13 cellular contexts compared by ENCODE assay signal in genomic region chr19:48556163-48556562, GRCh38. TPM values are rescaled to one million over a fixed set of nuclear protein-coding genes. Genes with fewer than 3 reads are reported as not detected.
DNase-seq lines count a peak whose midpoint lies in the region; ATAC-seq, FAIRE-seq and TF ChIP-seq lines count a peak whose summit lies in the region.
"Had no signal": no experiment of that assay in that cellular context is flagged by ENCODE, and none has a peak within 500 bp of the region (broad histone marks: within the 10 kb centered on the region; RNA-seq: fewer than 3 reads in every experiment).

No MANE protein-coding gene starts in this region.

- no peak for TF ChIP-seq POLR2A in H54 (IDR thresholded peaks at IDR 0.05; ENCODE audit: low read depth, low read length)

- FAIRE-seq in H54 (lab: Jason Lieb, UNC): no peak

- peak overlapping the region; percentile 45; the same call in 1 of the 2 replicates for H3K4me2 ChIP-seq in PC-3 (ENCODE audit: low read length)

- CTCF ChIA-PET in PC-3 (lab: Charles Lee): no interaction called here
- CTCF ChIA-PET in activated naive CD4-positive, alpha-beta T cell treated with anti-CD3 and anti-CD28 coated beads, Interleukin-2, amount 10 ng/mL, durations not matched to agents 7 days and 5 days (lab: Charles Lee): no interaction called here

- intact Hi-C loops in PC-3 (cut with micrococcal nuclease): no loop called here

- peaks cover 32% of the 10 kb centered on the region for H3K4me1 ChIP-seq in PC-3 (ENCODE audit: insufficient read depth, low read length)

- H3K9me3 Mint-ChIP-seq in activated naive CD4-positive, alpha-beta T cell treated with anti-CD3 and anti-CD28 coated beads, Interleukin-2, amount 10 ng/mL, durations not matched to agents 7 days and 5 days: no peaks in the 10 kb centered on the region
- no peaks in the 10 kb centered on the region for H3K9me3 Mint-ChIP-seq in activated T-cell treated with anti-CD3 and anti-CD28 coated beads, Interleukin-2, amount 50 U/mL, for 72 hours

- no TSS peak for BruUV-seq in PC-3 (replicated peaks; lab: Mats Ljungman, UMichigan)

- H3K4me3 ChIP-seq in PC-3 (ENCODE audit: low read length) (no peak overlapping the region), epithelial cell of esophagus (ENCODE audit: low read length) (no peak overlapping the region)
- H3K4me3 ChIP-seq: skin epidermis had no signal

- H3K9me2 ChIP-seq in PC-3 (replicated peaks; ENCODE audit: low read length): no peaks in the 10 kb centered on the region

- ATAC-seq in PC-3: peak; percentile 48
- peak; percentile 57 for ATAC-seq in omental fat pad (ENCODE audit: low FRiP score)
- no peak for ATAC-seq in activated T-cell treated with anti-CD3 and anti-CD28 coated beads, Interleukin-2, amount 50 U/mL, for 72 hours (replicated peaks in 1 of 2)

- H3K9ac ChIP-seq in PC-3 (ENCODE audit: low read length): no peak overlapping the region

- DNase-seq in H54 (ENCODE audit: insufficient read length, low spot score): peak; percentile 50
- peak; percentile 72 for DNase-seq in PC-3
- DNase-seq in epithelial cell of esophagus (ENCODE audit: low read depth): peak; percentile 81
- DNase-seq in omental fat pad (ENCODE audit: low spot score): no peak
- DNase-seq in GOT3 (lab: John Stamatoyannopoulos, UW): no peak
- DNase-seq in activated naive CD4-positive, alpha-beta T cell treated with anti-CD3 and anti-CD28 coated beads, Interleukin-2, amount 10 ng/mL, durations not matched to agents 7 days and 5 days: no peak
- DNase-seq in activated T-cell treated with anti-CD3 and anti-CD28 coated beads, Interleukin-2, amount 50 U/mL, for 72 hours: no peak
- no peak for DNase-seq in hippocampal formation (lab: John Stamatoyannopoulos, UW)
- DNase-seq: NCI-H526; stimulated activated naive CD4-positive, alpha-beta T cell treated with Interleukin-2 at 50 U/mL for 16 hours had no signal

- H2AFZ ChIP-seq in PC-3 (ENCODE audit: low read length): peak overlapping the region; percentile 60

- no peaks in the 10 kb centered on the region for H3K79me2 ChIP-seq in PC-3 (ENCODE audit: low read length)

- POLR2A ChIA-PET in PC-3 (lab: Charles Lee; ENCODE audit: unreplicated experiment): no interaction called here

- no peaks in the 10 kb centered on the region for H3K36me3 Mint-ChIP-seq in activated naive CD4-positive, alpha-beta T cell treated with anti-CD3 and anti-CD28 coated beads, Interleukin-2, amount 10 ng/mL, durations not matched to agents 7 days and 5 days
- no peaks in the 10 kb centered on the region for H3K36me3 Mint-ChIP-seq in activated T-cell treated with anti-CD3 and anti-CD28 coated beads, Interleukin-2, amount 50 U/mL, for 72 hours (ENCODE audit: insufficient read depth in 2 of 2)

- no peaks in the 10 kb centered on the region for H4K20me1 ChIP-seq in PC-3 (ENCODE audit: low read length)

- no peak overlapping the region for H3K4me3 Mint-ChIP-seq in activated naive CD4-positive, alpha-beta T cell treated with anti-CD3 and anti-CD28 coated beads, Interleukin-2, amount 10 ng/mL, durations not matched to agents 7 days and 5 days
- H3K4me3 Mint-ChIP-seq in activated T-cell treated with anti-CD3 and anti-CD28 coated beads, Interleukin-2, amount 50 U/mL, for 72 hours: no peak overlapping the region

- no peaks in the 10 kb centered on the region for H3K9me3 ChIP-seq in PC-3 (ENCODE audit: low read length)

- no peaks in the 10 kb centered on the region for H3F3A ChIP-seq in PC-3 (ENCODE audit: low read length, unreplicated experiment)

- H3K4me1 Mint-ChIP-seq in activated naive CD4-positive, alpha-beta T cell treated with anti-CD3 and anti-CD28 coated beads, Interleukin-2, amount 10 ng/mL, durations not matched to agents 7 days and 5 days: peaks cover 3% of the 10 kb centered on the region
- H3K4me1 Mint-ChIP-seq in activated T-cell treated with anti-CD3 and anti-CD28 coated beads, Interleukin-2, amount 50 U/mL, for 72 hours (ENCODE audit: low read depth): peaks cover 4% of the 10 kb centered on the region

- H3K27me3 ChIP-seq in PC-3 (ENCODE audit: low read length): no peaks in the 10 kb centered on the region

- no peaks in the 10 kb centered on the region for H3K36me3 ChIP-seq in PC-3 (ENCODE audit: low read depth, low read length)

- TF ChIP-seq CTCF in PC-3 (conservative IDR thresholded peaks at IDR 0.05; ENCODE audit: low read depth, low read length): no peak
- TF ChIP-seq CTCF in epithelial cell of esophagus (IDR thresholded peaks at IDR 0.05; ENCODE audit: insufficient read depth, low read depth, low read length, missing control alignments): no peak
- no peak for TF ChIP-seq CTCF in omental fat pad (IDR thresholded peaks at IDR 0.05)

- peaks cover 33% of the 10 kb centered on the region for H3K27me3 Mint-ChIP-seq in activated naive CD4-positive, alpha-beta T cell treated with anti-CD3 and anti-CD28 coated beads, Interleukin-2, amount 10 ng/mL, durations not matched to agents 7 days and 5 days
- peaks cover 7% of the 10 kb centered on the region for H3K27me3 Mint-ChIP-seq in activated T-cell treated with anti-CD3 and anti-CD28 coated beads, Interleukin-2, amount 50 U/mL, for 72 hours (ENCODE audit: low read depth)

- H3K27ac ChIP-seq in PC-3 (ENCODE audit: low read length): peak overlapping the region; percentile 62
- H3K27ac ChIP-seq: VCaP had no signal

- H3K27ac Mint-ChIP-seq in activated naive CD4-positive, alpha-beta T cell treated with anti-CD3 and anti-CD28 coated beads, Interleukin-2, amount 10 ng/mL, durations not matched to agents 7 days and 5 days: no peak overlapping the region
- H3K27ac Mint-ChIP-seq in activated T-cell treated with anti-CD3 and anti-CD28 coated beads, Interleukin-2, amount 50 U/mL, for 72 hours: no peak overlapping the region

RNA-seq across cellular contexts. Expression of gene SULT2B1, which starts 4.2 kb away (rescaled TPM):
- 4.8 and 6.7 TPM in 2 replicates for total RNA-seq in PC-3 (2014; rRNA removed)
- total RNA-seq in omental fat pad: not detected
- not detected for total RNA-seq in activated T-cell treated with anti-CD3 and anti-CD28 coated beads, Interleukin-2, amount 50 U/mL, for 72 hours
- total RNA-seq: epithelial cell of proximal tubule had no signal

RNA-seq across cellular contexts. Expression of gene LMTK3, which starts 44.5 kb away (rescaled TPM):
- total RNA-seq in PC-3 (2014; rRNA removed) (4.8 and 8.3 TPM in 2 replicates), omental fat pad (under 1 TPM; 0.12 to 0.47 (median 0.39) TPM)
- total RNA-seq in activated T-cell treated with anti-CD3 and anti-CD28 coated beads, Interleukin-2, amount 50 U/mL, for 72 hours: 1 to 10 TPM; 6.0 to 6.6 TPM

RNA-seq across cellular contexts. Expression of gene SPACA4, which starts 50.4 kb away (rescaled TPM):
- total RNA-seq in PC-3 (2014; rRNA removed): not detected in 2 replicates
- not detected for total RNA-seq in omental fat pad
- total RNA-seq in activated T-cell treated with anti-CD3 and anti-CD28 coated beads, Interleukin-2, amount 50 U/mL, for 72 hours: not detected
- total RNA-seq: epithelial cell of proximal tubule had no signal

RNA-seq across cellular contexts. Expression of gene FAM83E, which starts 58.7 kb away (rescaled TPM):
- 4.6 and 4.7 TPM in 2 replicates for total RNA-seq in PC-3 (2014; rRNA removed)
- 1 to 10 TPM in 1 of 4 donors, under 1 TPM in 1, not detected in 2; 0.47 to 1.3 TPM for total RNA-seq in omental fat pad
- 1 to 10 TPM; 7.5 to 8.5 TPM for total RNA-seq in activated T-cell treated with anti-CD3 and anti-CD28 coated beads, Interleukin-2, amount 50 U/mL, for 72 hours

Comparison
In these comparisons a context has a peak if more than half of its experiments do, and no peak if none do; other contexts are left out.
1. DNase-seq: peak in H54 (single experiment), PC-3 (single experiment) and epithelial cell of esophagus (single experiment); none in omental fat pad (single experiment), GOT3 (single experiment), activated naive CD4-positive, alpha-beta T cell treated with anti-CD3 and anti-CD28 coated beads, Interleukin-2, amount 10 ng/mL, durations not matched to agents 7 days and 5 days (single experiment), activated T-cell treated with anti-CD3 and anti-CD28 coated beads, Interleukin-2, amount 50 U/mL, for 72 hours (0 of 2) and hippocampal formation (0 of 2).
2. ATAC-seq: peak in PC-3 (single experiment) and omental fat pad (single experiment); none in activated T-cell treated with anti-CD3 and anti-CD28 coated beads, Interleukin-2, amount 50 U/mL, for 72 hours (0 of 2).